In the genomic region with DNA sequence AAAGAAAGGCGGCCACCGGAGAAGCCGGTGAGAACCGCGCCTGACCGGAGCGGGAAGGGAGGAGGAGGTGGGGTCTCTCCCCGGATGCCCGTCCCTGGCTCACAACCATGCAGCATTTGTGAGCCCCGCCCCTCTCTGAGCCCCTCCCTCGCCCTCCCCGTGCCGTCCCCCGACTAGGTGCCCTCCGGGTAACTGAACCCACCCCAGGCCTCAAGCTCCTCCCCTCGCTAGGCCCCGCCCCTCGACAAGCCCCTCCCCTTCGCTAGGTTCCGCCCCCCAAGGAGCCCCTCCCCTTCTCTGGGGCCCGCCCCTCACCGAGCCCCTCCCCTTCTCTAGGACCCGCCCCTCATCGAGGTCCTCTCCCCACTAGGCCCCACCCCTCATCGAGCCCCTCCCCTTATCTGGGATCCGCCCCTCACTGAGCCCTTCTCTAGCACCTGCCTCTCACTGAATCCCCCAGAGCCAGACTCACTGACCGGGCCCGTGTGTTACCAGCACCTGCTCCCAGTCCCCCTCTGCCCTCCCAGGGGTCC, we compare ENCODE assay signal across 8 cellular contexts. TPM values are rescaled to one million over a fixed set of nuclear protein-coding genes. Genes with fewer than 3 reads are reported as not detected.
A peak's percentile ranks its signal among the peaks of the same experiment; 100 is the strongest.
DNase-seq lines count a peak whose midpoint lies in the region; ATAC-seq and TF ChIP-seq lines count a peak whose summit lies in the region.

No MANE protein-coding gene starts in this region.

- peaks cover 3% of the 10 kb centered on the region for H3K4me1 Mint-ChIP-seq in CD8-positive, alpha-beta T cell (ENCODE audit: low read depth)
- H3K4me1 Mint-ChIP-seq in activated CD4-positive, alpha-beta memory T cell treated with anti-CD3 and anti-CD28 coated beads, Interleukin-2, amount 10 ng/mL, durations not matched to agents 7 days and 5 days = no peaks in the 10 kb centered on the region

- H3K36me3 ChIP-seq in CD8-positive, alpha-beta T cell (ENCODE audit: insufficient read depth, low read length) = no peaks in the 10 kb centered on the region

- no peak overlapping the region for H3K4me3 Mint-ChIP-seq in CD8-positive, alpha-beta T cell
- no peak overlapping the region for H3K4me3 Mint-ChIP-seq in activated CD4-positive, alpha-beta memory T cell treated with anti-CD3 and anti-CD28 coated beads, Interleukin-2, amount 10 ng/mL, durations not matched to agents 7 days and 5 days

- no peak for TF ChIP-seq CTCF in CD8-positive, alpha-beta T cell (IDR thresholded peaks at IDR 0.05)
- TF ChIP-seq CTCF in NB4 (IDR thresholded peaks at IDR 0.05; ENCODE audit: low read depth, low read length) (no peak), fibroblast of pulmonary artery (IDR thresholded peaks at IDR 0.05; ENCODE audit: low read length, missing control alignments) (no peak), omental fat pad (IDR thresholded peaks at IDR 0.05) (no peak)

- H3K4me3 ChIP-seq in CD8-positive, alpha-beta T cell (ENCODE audit: low read depth, low read length) = no peak overlapping the region
- H3K4me3 ChIP-seq in NB4 (ENCODE audit: low read depth, low read length) (no peak overlapping the region), fibroblast of pulmonary artery (replicated peaks; ENCODE audit: low read depth, low read length) (no peak overlapping the region)

- no peaks in the 10 kb centered on the region for H3K27me3 ChIP-seq in CD8-positive, alpha-beta T cell (ENCODE audit: insufficient read depth, low read length)

- H3K27ac ChIP-seq in CD8-positive, alpha-beta T cell (ENCODE audit: low read depth, low read length) = no peak overlapping the region

- H3K9me3 ChIP-seq in CD8-positive, alpha-beta T cell (ENCODE audit: low read length) = no peaks in the 10 kb centered on the region

- POLR2A ChIA-PET in CD8-positive, alpha-beta T cell (lab: Charles Lee) = no interaction called here
- POLR2A ChIA-PET in activated CD4-positive, alpha-beta memory T cell treated with anti-CD3 and anti-CD28 coated beads, Interleukin-2, amount 10 ng/mL, durations not matched to agents 7 days and 5 days (lab: Charles Lee) = no interaction called here

- CTCF ChIA-PET in CD8-positive, alpha-beta T cell (lab: Charles Lee) = no interaction called here
- CTCF ChIA-PET in activated CD4-positive, alpha-beta memory T cell treated with anti-CD3 and anti-CD28 coated beads, Interleukin-2, amount 10 ng/mL, durations not matched to agents 7 days and 5 days (lab: Charles Lee) = no interaction called here

- no peaks in the 10 kb centered on the region for H3K36me3 Mint-ChIP-seq in CD8-positive, alpha-beta T cell
- H3K36me3 Mint-ChIP-seq in activated CD4-positive, alpha-beta memory T cell treated with anti-CD3 and anti-CD28 coated beads, Interleukin-2, amount 10 ng/mL, durations not matched to agents 7 days and 5 days (ENCODE audit: low read depth) = no peaks in the 10 kb centered on the region

- peak in 5 of 7 experiments; percentile 17 to 70 (median 43) for DNase-seq in CD8-positive, alpha-beta T cell
- DNase-seq in NB4 (ENCODE audit: low read depth) (peak; percentile 56), fibroblast of pulmonary artery (ENCODE audit: low read depth) (peak; percentile 29), omental fat pad (ENCODE audit: low spot score) (no peak), ureter (ENCODE audit: low spot score) (no peak), HuH-7.5 (ENCODE audit: low spot score) (no peak)
- peak; percentile 46 for DNase-seq in activated CD4-positive, alpha-beta memory T cell treated with anti-CD3 and anti-CD28 coated beads, Interleukin-2, amount 10 ng/mL, durations not matched to agents 7 days and 5 days
- DNase-seq in stimulated activated CD4-positive, alpha-beta T cell treated with anti-CD3 and anti-CD28 coated beads, Interleukin-12 subunit alpha, Interleukin-12 subunit beta, amount 100 ng/mL, for 48 hours (ENCODE audit: low read depth in 2 of 3, low spot score in 1 of 3) = peak; percentile 26 to 41 (median 30)

- H3K27ac Mint-ChIP-seq in CD8-positive, alpha-beta T cell = no peak overlapping the region
- no peak overlapping the region for H3K27ac Mint-ChIP-seq in activated CD4-positive, alpha-beta memory T cell treated with anti-CD3 and anti-CD28 coated beads, Interleukin-2, amount 10 ng/mL, durations not matched to agents 7 days and 5 days

- no peaks in the 10 kb centered on the region for H3K4me1 ChIP-seq in CD8-positive, alpha-beta T cell (ENCODE audit: insufficient read depth, low read length)

- H3K9me3 Mint-ChIP-seq in CD8-positive, alpha-beta T cell = no peaks in the 10 kb centered on the region
- no peaks in the 10 kb centered on the region for H3K9me3 Mint-ChIP-seq in activated CD4-positive, alpha-beta memory T cell treated with anti-CD3 and anti-CD28 coated beads, Interleukin-2, amount 10 ng/mL, durations not matched to agents 7 days and 5 days

- peaks cover 34% of the 10 kb centered on the region for H3K27me3 Mint-ChIP-seq in CD8-positive, alpha-beta T cell (ENCODE audit: low read depth)
- H3K27me3 Mint-ChIP-seq in activated CD4-positive, alpha-beta memory T cell treated with anti-CD3 and anti-CD28 coated beads, Interleukin-2, amount 10 ng/mL, durations not matched to agents 7 days and 5 days = peaks cover 19% of the 10 kb centered on the region

- TF ChIP-seq POLR2A in NB4 (IDR thresholded peaks at IDR 0.05; ENCODE audit: extremely low read depth, insufficient read length) = no peak

- peak; percentile 93 for ATAC-seq in CD8-positive, alpha-beta T cell
- no peak for ATAC-seq in omental fat pad (ENCODE audit: low FRiP score)

- intact Hi-C loops in CD8-positive, alpha-beta T cell (cut with DNase I, micrococcal nuclease) = no loop called here

RNA-seq across cellular contexts. Expression of gene HSPB1, which starts 42.2 kb away (rescaled TPM):
- total RNA-seq in CD8-positive, alpha-beta T cell = 10 to 100 TPM; 26.1 to 33.2 TPM
- 10 to 100 TPM; 33.7 to 38.4 TPM for total RNA-seq in activated CD4-positive, alpha-beta memory T cell treated with anti-CD3 and anti-CD28 coated beads, Interleukin-2, amount 10 ng/mL, durations not matched to agents 7 days and 5 days
- 100 to 1,000 TPM; 178 to 353 (median 267) TPM for total RNA-seq in omental fat pad
- 1,074 TPM for total RNA-seq in ureter

RNA-seq across cellular contexts. Expression of gene SRRM3, which starts 58.5 kb away (rescaled TPM):
- not detected for total RNA-seq in CD8-positive, alpha-beta T cell
- not detected for total RNA-seq in activated CD4-positive, alpha-beta memory T cell treated with anti-CD3 and anti-CD28 coated beads, Interleukin-2, amount 10 ng/mL, durations not matched to agents 7 days and 5 days
- 1 to 10 TPM; 1.7 to 3.7 (median 2.4) TPM for total RNA-seq in omental fat pad
- total RNA-seq in ureter = 2.3 TPM

Comparison
In these comparisons a context has a peak if more than half of its experiments do, and no peak if none do; other contexts are left out.
1. DNase-seq: peak in CD8-positive, alpha-beta T cell (5 of 7), NB4 (single experiment), activated CD4-positive, alpha-beta memory T cell treated with anti-CD3 and anti-CD28 coated beads, Interleukin-2, amount 10 ng/mL, durations not matched to agents 7 days and 5 days (single experiment), fibroblast of pulmonary artery (single experiment) and stimulated activated CD4-positive, alpha-beta T cell treated with anti-CD3 and anti-CD28 coated beads, Interleukin-12 subunit alpha, Interleukin-12 subunit beta, amount 100 ng/mL, for 48 hours (3 of 3); none in omental fat pad (single experiment), ureter (single experiment) and HuH-7.5 (single experiment).
2. RNA of gene HSPB1, which starts 42.2 kb away (total RNA-seq): 1,074 TPM in ureter (single experiment) and 178 to 353 TPM in omental fat pad; 33.7 to 38.4 TPM in activated CD4-positive, alpha-beta memory T cell treated with anti-CD3 and anti-CD28 coated beads, Interleukin-2, amount 10 ng/mL, durations not matched to agents 7 days and 5 days and 26.1 to 33.2 TPM in CD8-positive, alpha-beta T cell; every median in the first group is over 4 times any median in the second.